Comparison of ENCODE assay signal across 27 cellular contexts in genomic region chr2:12778369-12778768, GRCh38.
"Had no signal": no experiment of that assay in that cellular context is flagged by ENCODE, and none has a peak within 500 bp of the region (broad histone marks: within the 10 kb centered on the region; RNA-seq: fewer than 3 reads in every experiment).

No MANE protein-coding gene starts in this region.

- H3K27me3 ChIP-seq: foreskin keratinocyte, hepatocyte, neutrophil, transverse colon had no signal

- H2AFZ ChIP-seq: hepatocyte, parathyroid adenoma had no signal

- H3K79me2 ChIP-seq: hepatocyte, parathyroid adenoma had no signal

- H3K27ac Mint-ChIP-seq: activated CD4-positive, alpha-beta memory T cell treated with anti-CD3 and anti-CD28 coated beads, Interleukin-2, amount 10 ng/mL, durations not matched to agents 7 days and 5 days; activated CD8-positive, alpha-beta memory T cell treated with anti-CD3 and anti-CD28 coated beads, Interleukin-2, amount 10 ng/mL, durations not matched to agents 7 days and 5 days; activated naive CD8-positive, alpha-beta T cell treated with anti-CD3 and anti-CD28 coated beads for 36 hours; activated T-helper 17 cell treated with anti-CD3 and anti-CD28 coated beads, Interleukin-2, amount 50 U/mL, for 72 hours; naive thymus-derived CD4-positive, alpha-beta T cell had no signal

- DNase-seq: activated CD4-positive, alpha-beta memory T cell treated with anti-CD3 and anti-CD28 coated beads, Interleukin-2, amount 10 ng/mL, durations not matched to agents 7 days and 5 days; activated CD4-positive, alpha-beta T cell treated with anti-CD3 and anti-CD28 coated beads for 48 hours; activated CD4-positive, CD25-positive, alpha-beta regulatory T cell; activated CD8-positive, alpha-beta memory T cell treated with anti-CD3 and anti-CD28 coated beads, Interleukin-2, amount 10 ng/mL, durations not matched to agents 7 days and 5 days; activated naive CD4-positive, alpha-beta T cell; activated naive CD8-positive, alpha-beta T cell treated with anti-CD3 and anti-CD28 coated beads for 36 hours; amygdala; central memory CD4-positive, alpha-beta T cell; dorsolateral prefrontal cortex; foreskin keratinocyte; mesenchymal stem cell; naive thymus-derived CD4-positive, alpha-beta T cell; stimulated activated CD4-positive, alpha-beta T cell treated with anti-CD3 and anti-CD28 coated beads, Interleukin-12 subunit alpha, Interleukin-12 subunit beta, amount 100 ng/mL, for 4 hours; stimulated activated CD4-positive, alpha-beta T cell treated with anti-CD3 and anti-CD28 coated beads, Interleukin-1b, Interleukin-23, amount 100 ng/mL, for 48 hours; stimulated activated CD8-positive, alpha-beta memory T cell treated with anti-CD3 and anti-CD28 coated beads, Interleukin-4, amount 100 ng/mL, for 48 hours; stimulated activated naive CD8-positive, alpha-beta T cell treated with anti-CD3 and anti-CD28 coated beads, Interleukin-15, Interleukin-2, amounts not matched to agents 100 U/mL and 50 U/mL, for 24 hours; substantia nigra; T-helper 1 cell; T-helper 9 cell; transverse colon had no signal

- H3K9me3 ChIP-seq: neutrophil, transverse colon had no signal

- H3K9me3 Mint-ChIP-seq: activated CD4-positive, alpha-beta memory T cell treated with anti-CD3 and anti-CD28 coated beads, Interleukin-2, amount 10 ng/mL, durations not matched to agents 7 days and 5 days had no signal

- H3K4me1 ChIP-seq: foreskin keratinocyte, parathyroid adenoma, transverse colon had no signal

- H3K36me3 Mint-ChIP-seq: activated CD8-positive, alpha-beta memory T cell treated with anti-CD3 and anti-CD28 coated beads, Interleukin-2, amount 10 ng/mL, durations not matched to agents 7 days and 5 days; activated naive CD8-positive, alpha-beta T cell treated with anti-CD3 and anti-CD28 coated beads for 36 hours; brain had no signal

- ATAC-seq: activated CD8-positive, alpha-beta memory T cell treated with anti-CD3 and anti-CD28 coated beads, Interleukin-2, amount 10 ng/mL, durations not matched to agents 7 days and 5 days; activated T-helper 17 cell treated with anti-CD3 and anti-CD28 coated beads, Interleukin-2, amount 50 U/mL, for 72 hours; foreskin keratinocyte; naive thymus-derived CD4-positive, alpha-beta T cell; SK-N-SH treated with all-trans-retinoic acid at 6 μM for 48 hours; stimulated activated naive CD8-positive, alpha-beta T cell treated with anti-CD3 and anti-CD28 coated beads, Interleukin-15, Interleukin-2, amounts not matched to agents 100 U/mL and 50 U/mL, for 24 hours had no signal

- H3K4me1 Mint-ChIP-seq: activated naive CD8-positive, alpha-beta T cell treated with anti-CD3 and anti-CD28 coated beads for 36 hours had no signal

- H3K9ac ChIP-seq: parathyroid adenoma had no signal

- H3K27ac ChIP-seq: dorsolateral prefrontal cortex, epithelial cell of prostate, foreskin keratinocyte, hepatocyte, neutrophil, parathyroid adenoma, transverse colon had no signal

- H3K4me3 Mint-ChIP-seq: activated CD4-positive, alpha-beta memory T cell treated with anti-CD3 and anti-CD28 coated beads, Interleukin-2, amount 10 ng/mL, durations not matched to agents 7 days and 5 days; activated CD8-positive, alpha-beta memory T cell treated with anti-CD3 and anti-CD28 coated beads, Interleukin-2, amount 10 ng/mL, durations not matched to agents 7 days and 5 days; activated naive CD8-positive, alpha-beta T cell treated with anti-CD3 and anti-CD28 coated beads for 36 hours; activated T-helper 17 cell treated with anti-CD3 and anti-CD28 coated beads, Interleukin-2, amount 50 U/mL, for 72 hours; brain; naive thymus-derived CD4-positive, alpha-beta T cell had no signal

- H3K36me3 ChIP-seq: neutrophil, transverse colon had no signal

- H3K4me2 ChIP-seq: hepatocyte had no signal

- H3K4me3 ChIP-seq: dorsolateral prefrontal cortex, hepatocyte, transverse colon had no signal

- H3K27me3 Mint-ChIP-seq: activated CD8-positive, alpha-beta memory T cell treated with anti-CD3 and anti-CD28 coated beads, Interleukin-2, amount 10 ng/mL, durations not matched to agents 7 days and 5 days; activated T-helper 17 cell treated with anti-CD3 and anti-CD28 coated beads, Interleukin-2, amount 50 U/mL, for 72 hours; brain had no signal
